Comparison of ENCODE assay signal across 22 cellular contexts in genomic region chr15:57736591-57736990, GRCh38. TPM values are rescaled to one million over a fixed set of nuclear protein-coding genes. Genes with fewer than 3 reads are reported as not detected.
DNase-seq lines count a peak whose midpoint lies in the region; FAIRE-seq lines count a peak whose summit lies in the region.
"Had no signal": no experiment of that assay in that cellular context is flagged by ENCODE, and none has a peak within 500 bp of the region (broad histone marks: within the 10 kb centered on the region; RNA-seq: fewer than 3 reads in every experiment).

No MANE protein-coding gene starts in this region.

- H3K36me3 Mint-ChIP-seq in activated CD4-positive, alpha-beta memory T cell treated with anti-CD3 and anti-CD28 coated beads, Interleukin-2, amount 10 ng/mL, durations not matched to agents 7 days and 5 days (ENCODE audit: low read depth) = no peaks in the 10 kb centered on the region

- H3K4me3 ChIP-seq in small intestine (ENCODE audit: low read depth in 1 of 2, low read length in 2 of 2) = no peak overlapping the region

- 90 to 98% (median 96%) methylated on average over 2 of the region's 2 CpGs for WGBS in small intestine, 3 donors

- H3K9me3 Mint-ChIP-seq in activated CD4-positive, alpha-beta memory T cell treated with anti-CD3 and anti-CD28 coated beads, Interleukin-2, amount 10 ng/mL, durations not matched to agents 7 days and 5 days = no peaks in the 10 kb centered on the region
- H3K9me3 Mint-ChIP-seq: CD4-positive, CD25-positive, alpha-beta regulatory T cell; CD8-positive, alpha-beta memory T cell; IgD-negative memory B cell had no signal

- H3K9me3 ChIP-seq in small intestine (ENCODE audit: control insufficient read depth, low read depth) = no peaks in the 10 kb centered on the region
- H3K9me3 ChIP-seq: BE2C, Caco-2 had no signal

- POLR2A ChIA-PET in activated CD4-positive, alpha-beta memory T cell treated with anti-CD3 and anti-CD28 coated beads, Interleukin-2, amount 10 ng/mL, durations not matched to agents 7 days and 5 days (lab: Charles Lee) = no interaction called here

- H3K4me1 Mint-ChIP-seq in activated CD4-positive, alpha-beta memory T cell treated with anti-CD3 and anti-CD28 coated beads, Interleukin-2, amount 10 ng/mL, durations not matched to agents 7 days and 5 days = no peaks in the 10 kb centered on the region

- H3K27me3 Mint-ChIP-seq in activated CD4-positive, alpha-beta memory T cell treated with anti-CD3 and anti-CD28 coated beads, Interleukin-2, amount 10 ng/mL, durations not matched to agents 7 days and 5 days = no peaks in the 10 kb centered on the region
- H3K27me3 Mint-ChIP-seq: CD4-positive, CD25-positive, alpha-beta regulatory T cell; CD8-positive, alpha-beta memory T cell; IgD-negative memory B cell had no signal

- no peaks in the 10 kb centered on the region for H3K27me3 ChIP-seq in small intestine (ENCODE audit: control insufficient read depth in 2 of 2, insufficient read depth in 2 of 2, low read length in 2 of 2)
- H3K27me3 ChIP-seq: BE2C had no signal

- no peaks in the 10 kb centered on the region for H3K36me3 ChIP-seq in small intestine (ENCODE audit: control insufficient read depth in 2 of 2, insufficient read depth in 2 of 2, low read length in 2 of 2)
- H3K36me3 ChIP-seq: BE2C had no signal

- DNase-seq in caudate nucleus (lab: John Stamatoyannopoulos, UW) (no peak), frontal cortex (ENCODE audit: low spot score in 2 of 2) (no peak), midbrain (lab: John Stamatoyannopoulos, UW) (peak; percentile 15), substantia nigra (lab: John Stamatoyannopoulos, UW) (no peak), SK-N-DZ (ENCODE audit: low spot score) (no peak), ecto neural progenitor cell (ENCODE audit: low spot score) (no peak), small intestine (no peak)
- no peak for DNase-seq in activated CD4-positive, alpha-beta memory T cell treated with anti-CD3 and anti-CD28 coated beads, Interleukin-2, amount 10 ng/mL, durations not matched to agents 7 days and 5 days
- DNase-seq: ACHN; BE2C; Caco-2; CD4-positive, CD25-positive, alpha-beta regulatory T cell; CD8-positive, alpha-beta memory T cell; GOT3; H7; HFFc6 had no signal

- no peaks in the 10 kb centered on the region for H3K4me1 ChIP-seq in small intestine (ENCODE audit: control insufficient read depth in 2 of 2, insufficient read depth in 1 of 2, low read depth in 1 of 2, low read length in 1 of 2)
- H3K4me1 ChIP-seq: BE2C, Caco-2 had no signal

- CTCF ChIA-PET in activated CD4-positive, alpha-beta memory T cell treated with anti-CD3 and anti-CD28 coated beads, Interleukin-2, amount 10 ng/mL, durations not matched to agents 7 days and 5 days (lab: Charles Lee) = interaction anchor here (2.0 kb wide), 1 partner anchor 14 kb away, joined by 5 read pairs; no protein-coding TSS in a partner anchor

- FAIRE-seq in frontal cortex (lab: Jason Lieb, UNC) (peak; percentile 42), small intestine (lab: Jason Lieb, UNC) (no peak)
- FAIRE-seq: A204.1, D721Med, G401.6, GM12892, HepG2 had no signal

- no peak overlapping the region for H3K27ac Mint-ChIP-seq in activated CD4-positive, alpha-beta memory T cell treated with anti-CD3 and anti-CD28 coated beads, Interleukin-2, amount 10 ng/mL, durations not matched to agents 7 days and 5 days
- H3K27ac Mint-ChIP-seq: CD4-positive, CD25-positive, alpha-beta regulatory T cell; CD8-positive, alpha-beta memory T cell; HFFc6; IgD-negative memory B cell had no signal

- H3K27ac ChIP-seq in caudate nucleus (ENCODE audit: low read depth, low read length) (peak overlapping the region; percentile 82), substantia nigra (ENCODE audit: low read depth, low read length, poor library complexity, severe bottlenecking) (peak overlapping the region; percentile 16), small intestine (ENCODE audit: low read depth in 1 of 2, low read length in 1 of 2) (no peak overlapping the region)

- H3K4me3 Mint-ChIP-seq in activated CD4-positive, alpha-beta memory T cell treated with anti-CD3 and anti-CD28 coated beads, Interleukin-2, amount 10 ng/mL, durations not matched to agents 7 days and 5 days = no peak overlapping the region
- H3K4me3 Mint-ChIP-seq: CD4-positive, CD25-positive, alpha-beta regulatory T cell; CD8-positive, alpha-beta memory T cell; HFFc6 had no signal

RNA-seq across cellular contexts. Expression of gene POLR2M, which starts 30.1 kb away (rescaled TPM):
- 563 TPM for total RNA-seq in frontal cortex
- total RNA-seq in activated CD4-positive, alpha-beta memory T cell treated with anti-CD3 and anti-CD28 coated beads, Interleukin-2, amount 10 ng/mL, durations not matched to agents 7 days and 5 days = 10 to 100 TPM; 70.6 to 71.0 TPM
- polyA plus RNA-seq in SK-N-DZ (2014; cell fraction: cytosol; rRNA removed) = 46.8 and 941 TPM in 2 replicates
- polyA plus RNA-seq in SK-N-DZ (2014; cell fraction: nucleus; rRNA removed) = 17.1 and 20.6 TPM in 2 replicates
- polyA plus RNA-seq in small intestine = 100 to 1,000 TPM; 123 to 260 (median 155) TPM

Comparison
In these comparisons a context has a peak if more than half of its experiments do, and no peak if none do; other contexts are left out.
1. H3K27ac ChIP-seq: peak in caudate nucleus (single experiment) and substantia nigra (single experiment); none in small intestine (0 of 2).